Comparison of ENCODE assay signal across 22 cellular contexts in the genomic region with DNA sequence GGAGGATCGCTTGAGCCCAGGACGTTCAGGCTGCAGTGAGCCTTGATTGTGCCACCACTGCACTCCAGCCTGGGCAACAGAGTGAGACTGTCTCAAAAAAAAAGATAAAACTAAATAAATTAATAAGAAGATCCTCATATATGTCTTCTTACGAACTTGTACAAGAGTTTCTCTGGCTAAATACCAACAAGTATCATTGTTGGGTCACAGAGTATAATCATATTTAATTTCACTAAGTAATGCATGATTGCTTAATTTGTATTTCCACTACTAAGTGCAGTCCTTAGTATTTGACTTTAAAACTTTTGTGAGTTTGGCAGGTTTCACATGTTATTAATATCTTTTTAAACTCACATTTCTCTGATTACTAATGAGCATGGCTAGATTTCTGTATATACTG.
A peak's percentile ranks its signal among the peaks of the same experiment; 100 is the strongest.
DNase-seq lines count a peak whose midpoint lies in the region; ATAC-seq, FAIRE-seq and TF ChIP-seq lines count a peak whose summit lies in the region.
"Had no signal": no experiment of that assay in that cellular context is flagged by ENCODE, and none has a peak within 500 bp of the region (broad histone marks: within the 10 kb centered on the region; RNA-seq: fewer than 3 reads in every experiment).

No MANE protein-coding gene starts in this region.

- H3K9me3 Mint-ChIP-seq in activated CD8-positive, alpha-beta T cell treated with anti-CD3 and anti-CD28 coated beads for 36 hours, result no peaks in the 10 kb centered on the region
- no peaks in the 10 kb centered on the region for H3K9me3 Mint-ChIP-seq in activated CD8-positive, alpha-beta T cell treated with anti-CD3 and anti-CD28 coated beads, Interleukin-2, amount 10 ng/mL, durations not matched to agents 7 days and 5 days (ENCODE audit: insufficient read depth)
- H3K9me3 Mint-ChIP-seq in CD4-positive, alpha-beta memory T cell, result no peaks in the 10 kb centered on the region

- WGBS in testis, 2 donors, result 64 to 65% methylated on average over 3 of the region's 3 CpGs

- H3K4me2 ChIP-seq in OCI-LY7 (ENCODE audit: low read length), result peak overlapping the region; percentile 72
- H3K4me2 ChIP-seq: BLaER1 treated with 17β-estradiol and CSF1 and Interleukin-3, amounts not matched to agents 10 nM and 100 nM; PC-9 had no signal

- peaks cover 20% of the 10 kb centered on the region; the same call in 1 of the 2 replicates for H3K79me2 ChIP-seq in OCI-LY7 (ENCODE audit: insufficient read depth, low read depth, low read length)

- BruUV-seq in OCI-LY7 (replicated peaks; lab: Mats Ljungman, UMichigan), result no TSS peak

- no peaks in the 10 kb centered on the region for H3K36me3 Mint-ChIP-seq in activated CD8-positive, alpha-beta T cell treated with anti-CD3 and anti-CD28 coated beads for 36 hours (ENCODE audit: low read depth)
- H3K36me3 Mint-ChIP-seq in activated CD8-positive, alpha-beta T cell treated with anti-CD3 and anti-CD28 coated beads, Interleukin-2, amount 10 ng/mL, durations not matched to agents 7 days and 5 days (ENCODE audit: low read depth), result peaks cover 4% of the 10 kb centered on the region
- peaks cover 0 to 5% of the 10 kb centered on the region in 2 donors for H3K36me3 Mint-ChIP-seq in CD4-positive, alpha-beta memory T cell

- POLR2A ChIA-PET in activated CD8-positive, alpha-beta T cell treated with anti-CD3 and anti-CD28 coated beads for 36 hours (lab: Charles Lee), result interaction anchor here (0.7 kb wide), 1 partner anchor 29 kb away, joined by 3 read pairs; no protein-coding TSS in a partner anchor
- POLR2A ChIA-PET in activated CD8-positive, alpha-beta T cell treated with anti-CD3 and anti-CD28 coated beads, Interleukin-2, amount 10 ng/mL, durations not matched to agents 7 days and 5 days (lab: Charles Lee), result no interaction called here
- POLR2A ChIA-PET in CD4-positive, alpha-beta memory T cell (lab: Charles Lee; ENCODE audit: partially characterized antibody), result interaction anchor here (0.6 to 6.9 kb wide), 2 partner anchors 61 to 565 kb away, joined by 3 to 55 read pairs; a partner anchor contains a TSS
- POLR2A ChIA-PET in OCI-LY7 (lab: Charles Lee), result interaction anchor here (0.7 to 1.7 kb wide), 2 partner anchors 15 to 105 kb away, joined by 3 to 4 read pairs; a partner anchor contains a TSS

- H3K27me3 Mint-ChIP-seq in activated CD8-positive, alpha-beta T cell treated with anti-CD3 and anti-CD28 coated beads for 36 hours, result no peaks in the 10 kb centered on the region
- no peaks in the 10 kb centered on the region for H3K27me3 Mint-ChIP-seq in activated CD8-positive, alpha-beta T cell treated with anti-CD3 and anti-CD28 coated beads, Interleukin-2, amount 10 ng/mL, durations not matched to agents 7 days and 5 days (ENCODE audit: low read depth)
- no peaks in the 10 kb centered on the region for H3K27me3 Mint-ChIP-seq in CD4-positive, alpha-beta memory T cell

- H3K27me3 ChIP-seq in CD4-positive, alpha-beta memory T cell (ENCODE audit: insufficient read depth, low read length), result no peaks in the 10 kb centered on the region
- no peaks in the 10 kb centered on the region for H3K27me3 ChIP-seq in testis
- H3K27me3 ChIP-seq: BLaER1 treated with 17β-estradiol and CSF1 and Interleukin-3, amounts not matched to agents 10 nM and 100 nM; SJSA1 had no signal

- H3K27ac Mint-ChIP-seq in activated CD8-positive, alpha-beta T cell treated with anti-CD3 and anti-CD28 coated beads for 36 hours, result peak overlapping the region; percentile 51
- no peak overlapping the region for H3K27ac Mint-ChIP-seq in activated CD8-positive, alpha-beta T cell treated with anti-CD3 and anti-CD28 coated beads, Interleukin-2, amount 10 ng/mL, durations not matched to agents 7 days and 5 days
- peak overlapping the region; percentile 10 to 85 (median 49) for H3K27ac Mint-ChIP-seq in CD4-positive, alpha-beta memory T cell

- no peak overlapping the region for H3K27ac ChIP-seq in CD4-positive, alpha-beta memory T cell (ENCODE audit: low read depth, low read length)
- H3K27ac ChIP-seq in OCI-LY7 (ENCODE audit: low read depth, low read length, poor library complexity, severe bottlenecking), result peak overlapping the region; percentile 23
- no peak overlapping the region for H3K27ac ChIP-seq in testis
- H3K27ac ChIP-seq: BLaER1 treated with 17β-estradiol and CSF1 and Interleukin-3, amounts not matched to agents 10 nM and 100 nM; GM23248; PC-9; SJSA1 had no signal

- no peaks in the 10 kb centered on the region for H3K9me3 ChIP-seq in CD4-positive, alpha-beta memory T cell (ENCODE audit: control insufficient read depth in 1 of 2, low read length in 2 of 2)
- no peaks in the 10 kb centered on the region for H3K9me3 ChIP-seq in OCI-LY7 (ENCODE audit: low read length)
- H3K9me3 ChIP-seq in testis, result no peaks in the 10 kb centered on the region
- H3K9me3 ChIP-seq: BLaER1 treated with 17β-estradiol and CSF1 and Interleukin-3, amounts not matched to agents 10 nM and 100 nM; Caco-2; SJSA1 had no signal

- H3K4me1 ChIP-seq in CD4-positive, alpha-beta memory T cell (ENCODE audit: insufficient read depth, low read length), result peaks cover 65% of the 10 kb centered on the region
- H3K4me1 ChIP-seq in OCI-LY7 (ENCODE audit: insufficient read depth, low read length, poor library complexity, severe bottlenecking) (peaks cover 85% of the 10 kb centered on the region), testis (peaks cover 14% of the 10 kb centered on the region)

- TF ChIP-seq CTCF in activated CD8-positive, alpha-beta T cell treated with anti-CD3 and anti-CD28 coated beads for 36 hours (IDR thresholded peaks at IDR 0.05), result no peak
- TF ChIP-seq CTCF in OCI-LY7 (conservative IDR thresholded peaks at IDR 0.05; ENCODE audit: low read length) (no peak), testis (IDR thresholded peaks at IDR 0.05) (no peak)

- no peak overlapping the region for H2AFZ ChIP-seq in OCI-LY7 (ENCODE audit: low read length)
- H2AFZ ChIP-seq: GM23248, PC-9 had no signal

- no peak overlapping the region for H3K4me3 Mint-ChIP-seq in activated CD8-positive, alpha-beta T cell treated with anti-CD3 and anti-CD28 coated beads for 36 hours
- no peak overlapping the region for H3K4me3 Mint-ChIP-seq in activated CD8-positive, alpha-beta T cell treated with anti-CD3 and anti-CD28 coated beads, Interleukin-2, amount 10 ng/mL, durations not matched to agents 7 days and 5 days
- H3K4me3 Mint-ChIP-seq in CD4-positive, alpha-beta memory T cell, result no peak overlapping the region

- CTCF ChIA-PET in activated CD8-positive, alpha-beta T cell treated with anti-CD3 and anti-CD28 coated beads for 36 hours (lab: Charles Lee), result interaction anchor here (9.8 kb wide), 1 partner anchor 62 kb away, joined by 112 read pairs; a partner anchor contains a TSS
- CTCF ChIA-PET in activated CD8-positive, alpha-beta T cell treated with anti-CD3 and anti-CD28 coated beads, Interleukin-2, amount 10 ng/mL, durations not matched to agents 7 days and 5 days (lab: Charles Lee), result interaction anchor here (1.7 kb wide), 1 partner anchor 18 kb away, joined by 3 read pairs; no protein-coding TSS in a partner anchor
- CTCF ChIA-PET in CD4-positive, alpha-beta memory T cell (lab: Charles Lee; ENCODE audit: partially characterized antibody), result interaction anchor here (2.2 to 6.9 kb wide), 2 partner anchors 15 to 64 kb away, joined by 5 to 178 read pairs; a partner anchor contains a TSS
- CTCF ChIA-PET in OCI-LY7 (lab: Charles Lee; ENCODE audit: unreplicated experiment), result no interaction called here

- peaks cover 68% of the 10 kb centered on the region for H3K4me1 Mint-ChIP-seq in activated CD8-positive, alpha-beta T cell treated with anti-CD3 and anti-CD28 coated beads for 36 hours (ENCODE audit: low read depth)
- H3K4me1 Mint-ChIP-seq in activated CD8-positive, alpha-beta T cell treated with anti-CD3 and anti-CD28 coated beads, Interleukin-2, amount 10 ng/mL, durations not matched to agents 7 days and 5 days (ENCODE audit: low read depth), result peaks cover 51% of the 10 kb centered on the region
- H3K4me1 Mint-ChIP-seq in CD4-positive, alpha-beta memory T cell, result peaks cover 51 to 81% (median 68%) of the 10 kb centered on the region in 4 donors

- FAIRE-seq in frontal cortex (lab: Jason Lieb, UNC), result no peak

- no peaks in the 10 kb centered on the region for H4K20me1 ChIP-seq in OCI-LY7 (ENCODE audit: insufficient read depth, low read length)

- H3K36me3 ChIP-seq in CD4-positive, alpha-beta memory T cell (ENCODE audit: insufficient read depth, low read length), result no peaks in the 10 kb centered on the region
- H3K36me3 ChIP-seq in OCI-LY7 (ENCODE audit: insufficient read depth, low read length) (no peaks in the 10 kb centered on the region), testis (ENCODE audit: low read depth, missing control alignments) (no peaks in the 10 kb centered on the region)
- H3K36me3 ChIP-seq: BLaER1 treated with 17β-estradiol and CSF1 and Interleukin-3, amounts not matched to agents 10 nM and 100 nM had no signal

- no peak for DNase-seq in activated CD8-positive, alpha-beta T cell treated with anti-CD3 and anti-CD28 coated beads for 36 hours
- no peak for DNase-seq in activated CD8-positive, alpha-beta T cell treated with anti-CD3 and anti-CD28 coated beads, Interleukin-2, amount 10 ng/mL, durations not matched to agents 7 days and 5 days
- no peak for DNase-seq in CD4-positive, alpha-beta memory T cell
- DNase-seq in OCI-LY7 (ENCODE audit: low spot score) (no peak), fibroblast of gingiva (ENCODE audit: low read depth) (peak; percentile 22), frontal cortex (ENCODE audit: low spot score in 2 of 2) (no peak), testis (no peak)
- DNase-seq: 8988T, Caco-2, DMS153, EL, GM23248, HCEC 1CT, KG1, NCI-H1436, NCI-H2029, NCI-H2171, NCI-H446, PC-9 had no signal

- intact Hi-C loops in activated CD8-positive, alpha-beta T cell treated with anti-CD3 and anti-CD28 coated beads for 36 hours (cut with micrococcal nuclease), result no loop called here
- intact Hi-C loops in CD4-positive, alpha-beta memory T cell (cut with micrococcal nuclease), result no loop called here
- intact Hi-C loops in OCI-LY7 (cut with micrococcal nuclease; ENCODE audit: unreplicated experiment) (loop anchor here (5.0 kb wide), 2 partner anchors 129 to 244 kb away; a partner anchor contains a TSS), testis (cut with DNase I; ENCODE audit: low total_unique reads) (no loop called here)

- no peak for TF ChIP-seq POLR2A in testis (IDR thresholded peaks at IDR 0.05)

- H3K4me3 ChIP-seq in CD4-positive, alpha-beta memory T cell (ENCODE audit: low read length in 2 of 2), result no peak overlapping the region
- H3K4me3 ChIP-seq in OCI-LY7 (ENCODE audit: low read depth, low read length, poor library complexity, severe bottlenecking) (no peak overlapping the region), testis (no peak overlapping the region)
- H3K4me3 ChIP-seq: BLaER1 treated with 17β-estradiol and CSF1 and Interleukin-3, amounts not matched to agents 10 nM and 100 nM; GM23248; PC-9; SJSA1 had no signal

- ATAC-seq in activated CD8-positive, alpha-beta T cell treated with anti-CD3 and anti-CD28 coated beads for 36 hours, result no peak
- no peak for ATAC-seq in activated CD8-positive, alpha-beta T cell treated with anti-CD3 and anti-CD28 coated beads, Interleukin-2, amount 10 ng/mL, durations not matched to agents 7 days and 5 days
- no peak for ATAC-seq in GM18858 (IDR thresholded peaks at IDR 0.05; ENCODE audit: unreplicated experiment)

- no peaks in the 10 kb centered on the region for H3K9me2 ChIP-seq in OCI-LY7 (ENCODE audit: insufficient read depth, low read length)
